1 cellular context compared by ENCODE assay signal in genomic region chr3:195911946-195912270, GRCh38.
TF ChIP-seq lines count a peak whose summit lies in the region.

No MANE protein-coding gene starts in this region.

TF ChIP-seq in A549, 52 proteins besides CTCF, POLR2A, EP300 and RAD21 (continued from another document):
- no peak for TF ChIP-seq NR3C1 (IDR thresholded peaks at IDR 0.05)
- no peak for TF ChIP-seq HOXB5 (CRISPR knock-in tag; IDR thresholded peaks at IDR 0.05)
- TF ChIP-seq HOXB13 (CRISPR knock-in tag; IDR thresholded peaks at IDR 0.05; ENCODE audit: low read depth), result no peak
- TF ChIP-seq, protein P1, sequence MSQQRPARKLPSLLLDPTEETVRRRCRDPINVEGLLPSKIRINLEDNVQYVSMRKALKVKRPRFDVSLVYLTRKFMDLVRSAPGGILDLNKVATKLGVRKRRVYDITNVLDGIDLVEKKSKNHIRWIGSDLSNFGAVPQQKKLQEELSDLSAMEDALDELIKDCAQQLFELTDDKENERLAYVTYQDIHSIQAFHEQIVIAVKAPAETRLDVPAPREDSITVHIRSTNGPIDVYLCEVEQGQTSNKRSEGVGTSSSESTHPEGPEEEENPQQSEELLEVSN (IDR thresholded peaks at IDR 0.05; ENCODE audit: borderline replicate concordance, low read depth), result no peak
- no peak for TF ChIP-seq HDAC2 (IDR thresholded peaks at IDR 0.05)
- TF ChIP-seq BHLHE40 (IDR thresholded peaks at IDR 0.05; ENCODE audit: low read depth, low read length), result no peak
- TF ChIP-seq RNF2 (IDR thresholded peaks at IDR 0.05; ENCODE audit: borderline replicate concordance, low read depth), result no peak
- TF ChIP-seq EHMT2 (IDR thresholded peaks at IDR 0.05; ENCODE audit: low read depth), result no peak
- TF ChIP-seq JUNB (IDR thresholded peaks at IDR 0.05), result no peak
- TF ChIP-seq CBX8 (IDR thresholded peaks at IDR 0.05), result no peak
- no peak for TF ChIP-seq RFX5 (IDR thresholded peaks at IDR 0.05)
- no peak for TF ChIP-seq ZNF302 (CRISPR knock-in tag; IDR thresholded peaks at IDR 0.05)
- TF ChIP-seq RCOR1 (IDR thresholded peaks at IDR 0.05; ENCODE audit: low read depth, low read length), result no peak
- TF ChIP-seq FOXS1 (CRISPR knock-in tag; IDR thresholded peaks at IDR 0.05), result no peak
- TF ChIP-seq CHD4 (IDR thresholded peaks at IDR 0.05; ENCODE audit: borderline replicate concordance), result no peak
TF ChIP-seq in A549: peak in this region for 0.
